Comparison of ENCODE assay signal across 22 cellular contexts in the genomic region with DNA sequence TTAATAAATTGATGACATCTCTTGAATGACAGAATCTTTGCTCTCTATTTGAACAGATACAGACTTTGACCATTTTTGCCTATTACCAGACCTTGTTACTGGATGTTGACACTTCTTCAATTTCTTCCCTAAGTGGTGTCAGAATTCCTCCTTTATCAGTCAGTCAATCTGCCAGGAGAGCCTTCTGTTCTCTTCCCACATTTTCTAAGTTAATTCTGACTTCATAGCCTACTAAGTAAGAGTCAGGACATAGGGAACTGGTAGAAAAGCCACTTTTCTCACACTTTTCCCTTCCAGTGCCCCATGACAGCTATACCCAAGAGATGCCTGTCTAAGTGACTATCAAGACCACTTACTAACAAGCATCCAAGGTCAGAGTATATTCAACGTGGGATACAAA.
DNase-seq lines count a peak whose midpoint lies in the region; ATAC-seq and TF ChIP-seq lines count a peak whose summit lies in the region.
"Had no signal": no experiment of that assay in that cellular context is flagged by ENCODE, and none has a peak within 500 bp of the region (broad histone marks: within the 10 kb centered on the region; RNA-seq: fewer than 3 reads in every experiment).

No MANE protein-coding gene starts in this region.

- H2BK5ac ChIP-seq in mesendoderm (ENCODE audit: low read length) = no peak overlapping the region

- no peak for ATAC-seq in aorta (ENCODE audit: low FRiP score)
- ATAC-seq: GM12878 had no signal

- no CpG with 5 or more reads among the region's 1 CpG for WGBS in mesendoderm (ENCODE audit: extremely low coverage, insufficient coverage, low lambda C conversion rate)
- 70 to 83% methylated on average over 1 of the region's 1 CpG for WGBS in lower leg skin, 2 donors
- WGBS in aorta, 2 donors = 60 to 65% methylated on average over 1 of the region's 1 CpG

- peaks cover 1% of the 10 kb centered on the region for H3K9me3 ChIP-seq in aorta (ENCODE audit: control insufficient read depth, low read length)
- H3K9me3 ChIP-seq: BE2C, BLaER1 had no signal

- H3K18ac ChIP-seq in mesendoderm (ENCODE audit: low read length) = no peak overlapping the region

- H3K27ac ChIP-seq in mesendoderm (ENCODE audit: low read depth, low read length) (no peak overlapping the region), aorta (ENCODE audit: low read depth in 1 of 2, low read length in 2 of 2) (no peak overlapping the region)
- H3K27ac ChIP-seq: BLaER1 had no signal

- H3K27me3 ChIP-seq in mesendoderm (ENCODE audit: insufficient read depth, low read length, poor library complexity) = no peaks in the 10 kb centered on the region
- no peaks in the 10 kb centered on the region for H3K27me3 ChIP-seq in aorta (ENCODE audit: control insufficient read depth in 1 of 2, insufficient read depth in 2 of 2, low read length in 1 of 2)
- H3K27me3 ChIP-seq: BE2C, BLaER1 had no signal

- H3K79me1 ChIP-seq in mesendoderm (ENCODE audit: low read length) = no peaks in the 10 kb centered on the region

- no peak for TF ChIP-seq CTCF in lower leg skin (IDR thresholded peaks at IDR 0.05)

- H3K4me1 ChIP-seq in mesendoderm (ENCODE audit: control insufficient read depth, low read depth, low read length) (no peaks in the 10 kb centered on the region), aorta (ENCODE audit: control insufficient read depth in 1 of 2, insufficient read depth in 2 of 2, low read length in 2 of 2) (no peaks in the 10 kb centered on the region)
- H3K4me1 ChIP-seq: BE2C, BLaER1 had no signal

- no peaks in the 10 kb centered on the region for H3K79me2 ChIP-seq in mesendoderm (ENCODE audit: control insufficient read depth, insufficient read depth, low read length)

- no peak overlapping the region for H3K56ac ChIP-seq in mesendoderm (ENCODE audit: low read length)

- no peak overlapping the region for H3K23ac ChIP-seq in mesendoderm (ENCODE audit: low read length)

- no peak for TF ChIP-seq POLR2A in lower leg skin (IDR thresholded peaks at IDR 0.05)

- H3K36me3 ChIP-seq in mesendoderm (ENCODE audit: control insufficient read depth, insufficient read depth, low read length) (no peaks in the 10 kb centered on the region), aorta (ENCODE audit: control insufficient read depth in 1 of 2, insufficient read depth in 2 of 2, low read length in 1 of 2) (no peaks in the 10 kb centered on the region)
- H3K36me3 ChIP-seq: BE2C, BLaER1 had no signal

- no peak overlapping the region for H3K4me3 ChIP-seq in mesendoderm (ENCODE audit: low read length)
- no peak overlapping the region for H3K4me3 ChIP-seq in lower leg skin (ENCODE audit: low read depth, poor library complexity, severe bottlenecking)
- H3K4me3 ChIP-seq in aorta (ENCODE audit: low read length in 2 of 2) = no peak overlapping the region
- H3K4me3 ChIP-seq: BLaER1, GM12878 had no signal

- H3K9ac ChIP-seq in mesendoderm (ENCODE audit: low read length) = no peak overlapping the region
- H3K9ac ChIP-seq: BLaER1 had no signal

- no peak overlapping the region for H3K4ac ChIP-seq in mesendoderm (ENCODE audit: low read depth, low read length)

- H4K5ac ChIP-seq in mesendoderm (ENCODE audit: low read length) = no peak overlapping the region

- no peak overlapping the region for H4K8ac ChIP-seq in mesendoderm (ENCODE audit: low read depth, low read length)

- DNase-seq in NCI-H2171 treated with DMSO at 0.1 percent for 48 hours (lab: John Stamatoyannopoulos, UW) (peak; percentile 31), NCI-H2171 (lab: John Stamatoyannopoulos, UW) (no peak), mesendoderm (peak; percentile 69), retina (peak; percentile 8), lower leg skin (ENCODE audit: low spot score in 2 of 2) (no peak), aorta (no peak)
- DNase-seq: 8988T; ACHN; BE2C; C1 segment of cervical spinal cord; CD4-positive, alpha-beta memory T cell; CD4-positive, CD25-positive, alpha-beta regulatory T cell; CD8-positive, alpha-beta memory T cell; COR-L47; DMS153; DMS53; DMS79; DND-41; EL; GDM1 had no signal

- H3K4me2 ChIP-seq in mesendoderm (ENCODE audit: low read length) = no peak overlapping the region
- H3K4me2 ChIP-seq: BLaER1 had no signal

- no peak overlapping the region for H2AK5ac ChIP-seq in mesendoderm (ENCODE audit: low read length)

- intact Hi-C loops in lower leg skin (cut with DNase I; ENCODE audit: low total_unique reads) = loop anchor here (5.0 kb wide), 1 partner anchor 215 kb away; no protein-coding TSS in a partner anchor
- intact Hi-C loops in aorta (cut with DNase I) = no loop called here

- H2BK120ac ChIP-seq in mesendoderm (ENCODE audit: low read depth, low read length) = no peak overlapping the region

- no peak overlapping the region for H2BK15ac ChIP-seq in mesendoderm (replicated peaks; ENCODE audit: low read depth)

Comparison
In these comparisons a context has a peak if more than half of its experiments do, and no peak if none do; other contexts are left out.
1. DNase-seq: peak in NCI-H2171 treated with DMSO at 0.1 percent for 48 hours (single experiment), mesendoderm (single experiment) and retina (single experiment); none in NCI-H2171 (single experiment), lower leg skin (0 of 2) and aorta (0 of 2).